ENCODE assay signal across 8 cellular contexts in genomic region chr18:267380-267687, GRCh38. TPM values are rescaled to one million over a fixed set of nuclear protein-coding genes. Genes with fewer than 3 reads are reported as not detected.
DNase-seq lines count a peak whose midpoint lies in the region; ATAC-seq and TF ChIP-seq lines count a peak whose summit lies in the region.

No MANE protein-coding gene starts in this region.

- H3K9me3 Mint-ChIP-seq in CD14-positive monocyte: no peaks in the 10 kb centered on the region
- H3K9me3 Mint-ChIP-seq in naive B cell: no peaks in the 10 kb centered on the region

- CTCF ChIA-PET in HEK293T (lab: Yijun Ruan, JAX): no interaction called here

- intact Hi-C loops in CD14-positive monocyte (cut with micrococcal nuclease): loop anchor here in 1 of 2 donors (5.0 kb wide), 3 partner anchors 55 to 445 kb away; partner anchors contain the start of gene ENOSF1

- TF ChIP-seq CTCF in CD14-positive monocyte (IDR thresholded peaks at IDR 0.05): no peak

- H3K27me3 Mint-ChIP-seq in CD14-positive monocyte (ENCODE audit: low read depth in 3 of 3): peaks cover 0 to 8% (median 0%) of the 10 kb centered on the region in 3 donors
- no peaks in the 10 kb centered on the region for H3K27me3 Mint-ChIP-seq in naive B cell

- peak overlapping the region; percentile 90 for H3K27ac ChIP-seq in cingulate gyrus (ENCODE audit: low read depth, low read length)

- H3K4me3 Mint-ChIP-seq in CD14-positive monocyte: peak overlapping the region; percentile 95 to 96
- peak overlapping the region; percentile 97 to 100 (median 99) for H3K4me3 Mint-ChIP-seq in naive B cell

- no peak for DNase-seq in CD14-positive monocyte (ENCODE audit: low spot score)
- DNase-seq in NCI-H69 (lab: John Stamatoyannopoulos, UW): peak; percentile 91
- no peak for DNase-seq in naive B cell
- no peak for DNase-seq in NCI-H187 treated with DMSO at 0.1 percent for 48 hours (lab: John Stamatoyannopoulos, UW)
- DNase-seq in HEK293T (ENCODE audit: extremely low spot score): no peak

- ATAC-seq in GM19372 (IDR thresholded peaks at IDR 0.05; ENCODE audit: low read depth, unreplicated experiment) (peak; percentile 33), naive B cell (ENCODE audit: low read depth in 2 of 2) (peak in 1 of 2 donors; percentile 14), HG03432 (IDR thresholded peaks at IDR 0.05; ENCODE audit: unreplicated experiment) (no peak)

- peak overlapping the region; percentile 96 to 100 (median 99) for H3K27ac Mint-ChIP-seq in CD14-positive monocyte
- H3K27ac Mint-ChIP-seq in naive B cell: peak overlapping the region; percentile 98 to 100 (median 100)

- peaks cover 23% of the 10 kb centered on the region for H3K4me1 Mint-ChIP-seq in CD14-positive monocyte
- peaks cover 25 to 32% (median 32%) of the 10 kb centered on the region in 3 donors for H3K4me1 Mint-ChIP-seq in naive B cell

- H3K36me3 Mint-ChIP-seq in CD14-positive monocyte (peaks cover 20 to 23% of the 10 kb centered on the region in 2 donors), naive B cell (peaks cover 12 to 18% of the 10 kb centered on the region in 2 donors)

- POLR2A ChIA-PET in HEK293T (lab: Yijun Ruan, JAX): interaction anchor here (0.7 to 1.3 kb wide), 9 partner anchors 10 to 391 kb away, joined by 3 to 6 read pairs (median 3); partner anchors contain the start of gene USP14

TF ChIP-seq in HEK293T, 16 proteins besides CTCF, POLR2A, EP300 and RAD21:
- no peak for TF ChIP-seq ARNT (IDR thresholded peaks at IDR 0.05)
- TF ChIP-seq HDGF (IDR thresholded peaks at IDR 0.05; ENCODE audit: borderline replicate concordance): no peak
- TF ChIP-seq ELF4 (IDR thresholded peaks at IDR 0.05): no peak
- no peak for TF ChIP-seq PKNOX1 (IDR thresholded peaks at IDR 0.05)
- TF ChIP-seq LEF1 (IDR thresholded peaks at IDR 0.05; ENCODE audit: borderline replicate concordance): no peak
- TF ChIP-seq FOXK2 (IDR thresholded peaks at IDR 0.05): no peak
- no peak for TF ChIP-seq FOXM1 (IDR thresholded peaks at IDR 0.05; ENCODE audit: borderline replicate concordance)
- no peak for TF ChIP-seq SP1 (IDR thresholded peaks at IDR 0.05)

RNA-seq across cellular contexts. Expression of gene THOC1, which starts 0.5 kb away (rescaled TPM):
- polyA plus RNA-seq in CD14-positive monocyte: 1 to 10 TPM; 7.8 to 8.9 TPM
- polyA plus RNA-seq in naive B cell (ENCODE audit: low read depth in 6 of 6): 10 to 100 TPM; 10.6 to 23.6 (median 18.1) TPM
